In genomic region chr10:75181073-75181472, GRCh38 we compare ENCODE assay signal across 30 cellular contexts. TPM values are rescaled to one million over a fixed set of nuclear protein-coding genes. Genes with fewer than 3 reads are reported as not detected.
DNase-seq lines count a peak whose midpoint lies in the region; ATAC-seq and TF ChIP-seq lines count a peak whose summit lies in the region.
"Had no signal": no experiment of that assay in that cellular context is flagged by ENCODE, and none has a peak within 500 bp of the region (broad histone marks: within the 10 kb centered on the region; RNA-seq: fewer than 3 reads in every experiment).

No MANE protein-coding gene starts in this region.

- H3K4me3 ChIP-seq in left ventricle myocardium inferior (no peak overlapping the region), urinary bladder (ENCODE audit: low read depth, low read length) (no peak overlapping the region), thyroid gland (replicated peaks in 1 of 3) (no peak overlapping the region)
- H3K4me3 ChIP-seq: gastrocnemius medialis, lower lobe of right lung, sigmoid colon, SK-N-MC, upper lobe of left lung had no signal

- H3K4me1 ChIP-seq in left ventricle myocardium inferior (peaks cover 25% of the 10 kb centered on the region), urinary bladder (ENCODE audit: insufficient read depth) (no peaks in the 10 kb centered on the region), thyroid gland (peaks cover 6 to 12% of the 10 kb centered on the region in 2 donors)
- H3K4me1 ChIP-seq: lower lobe of right lung, parathyroid adenoma had no signal

- no peaks in the 10 kb centered on the region for H3K27me3 ChIP-seq in left ventricle myocardium inferior (ENCODE audit: low read depth)
- no peaks in the 10 kb centered on the region for H3K27me3 ChIP-seq in thyroid gland
- H3K27me3 ChIP-seq: gastrocnemius medialis, sigmoid colon, upper lobe of left lung had no signal

- H3K36me3 ChIP-seq in left ventricle myocardium inferior = peaks cover 16% of the 10 kb centered on the region
- H3K36me3 ChIP-seq in urinary bladder (ENCODE audit: insufficient read depth) = peaks cover 2% of the 10 kb centered on the region
- H3K36me3 ChIP-seq in thyroid gland = no peaks in the 10 kb centered on the region

- H3K27ac ChIP-seq in left ventricle myocardium inferior (replicated peaks) = peak overlapping the region; percentile 45
- peak overlapping the region; percentile 38 for H3K27ac ChIP-seq in urinary bladder (ENCODE audit: low read depth)
- no peak overlapping the region for H3K27ac ChIP-seq in thyroid gland
- H3K27ac ChIP-seq: 22Rv1, gastrocnemius medialis, lower lobe of right lung, parathyroid adenoma, RWPE1, SK-N-MC, upper lobe of left lung had no signal

- no peak for TF ChIP-seq POLR2A in thyroid gland (IDR thresholded peaks at IDR 0.05)

- no peak for DNase-seq in activated CD4-positive, CD25-positive, alpha-beta regulatory T cell (lab: John Stamatoyannopoulos, UW)
- DNase-seq in left ventricle myocardium inferior (no peak), left ventricle myocardium superior (no peak), dermis blood vessel endothelial cell (peak; percentile 39), thyroid gland (no peak), SW 1271 (lab: John Stamatoyannopoulos, UW) (no peak)
- DNase-seq: activated B cell treated with CpG ODN at 0.5 μM for 24 hours; activated gamma-delta T cell; CD4-positive, CD25-positive, alpha-beta regulatory T cell; cortex of kidney; DMS153; endodermal cell; gastrocnemius medialis; islet precursor cell; lower lobe of right lung; NCI-H187; NCI-H2227 treated with DMSO at 0.1 percent for 48 hours; NCI-H748 treated with DMSO at 0.1 percent for 48 hours; nephron progenitor cell; sigmoid colon; stimulated activated CD4-positive, alpha-beta T cell treated with anti-CD3 and anti-CD28 coated beads, Interleukin-15, amount 100 ng/mL, for 24 hours; T-helper 9 cell; upper lobe of left lung had no signal

- no peaks in the 10 kb centered on the region for H3K9me3 ChIP-seq in left ventricle myocardium inferior (replicated peaks)
- no peaks in the 10 kb centered on the region for H3K9me3 ChIP-seq in thyroid gland
- H3K9me3 ChIP-seq: gastrocnemius medialis, lower lobe of right lung, sigmoid colon, upper lobe of left lung had no signal

- intact Hi-C loops in left ventricle myocardium inferior (cut with micrococcal nuclease) (no loop called here), left ventricle myocardium superior (cut with micrococcal nuclease) (no loop called here), thyroid gland (cut with DNase I) (no loop called here)

- ATAC-seq in activated CD4-positive, CD25-positive, alpha-beta regulatory T cell treated with anti-CD3 and anti-CD28 coated beads, Interleukin-2, amount 50 U/mL, for 24 hours = peak; percentile 25 to 27
- no peak for ATAC-seq in left ventricle myocardium superior
- ATAC-seq: gastrocnemius medialis, HCT116, lower lobe of right lung had no signal

- 86% methylated on average over 1 of the region's 1 CpG for WGBS in urinary bladder
- whole genome bisulfite sequencing in thyroid gland, 2 donors = 87 to 88% methylated on average over 1 of the region's 1 CpG

- TF ChIP-seq CTCF in left ventricle myocardium inferior (IDR thresholded peaks at IDR 0.05; ENCODE audit: borderline replicate concordance) (no peak), thyroid gland (IDR thresholded peaks at IDR 0.05) (no peak)

RNA-seq across cellular contexts. Expression of gene VDAC2, which starts 29.5 kb away (rescaled TPM):
- total RNA-seq in left ventricle myocardium inferior (442 TPM), left ventricle myocardium superior (493 TPM), dermis blood vessel endothelial cell (174 and 191 TPM in 2 replicates), urinary bladder (127 TPM), thyroid gland (100 to 1,000 TPM; 113 to 144 (median 122) TPM)
- polyA plus RNA-seq in urinary bladder = 209 TPM

RNA-seq across cellular contexts. Expression of gene COMTD1, which starts 54.7 kb away (rescaled TPM):
- 29.0 TPM for total RNA-seq in left ventricle myocardium inferior
- 30.8 TPM for total RNA-seq in left ventricle myocardium superior
- 15.9 and 23.0 TPM in 2 replicates for total RNA-seq in dermis blood vessel endothelial cell
- 2.3 TPM for total RNA-seq in urinary bladder
- polyA plus RNA-seq in urinary bladder = 16.3 TPM
- 10 to 100 TPM; 43.4 to 74.0 (median 68.7) TPM for total RNA-seq in thyroid gland

Comparison
In these comparisons a context has a peak if more than half of its experiments do, and no peak if none do; other contexts are left out.
1. H3K27ac ChIP-seq: peak in left ventricle myocardium inferior (single experiment) and urinary bladder (single experiment); none in thyroid gland (0 of 3).